Comparison of ENCODE assay signal across 8 cellular contexts in genomic region chr7:50632561-50633413, GRCh38.
DNase-seq lines count a peak whose midpoint lies in the region; ATAC-seq and TF ChIP-seq lines count a peak whose summit lies in the region.

No MANE protein-coding gene starts in this region.

- H3K27ac ChIP-seq in GM23248 (no peak overlapping the region), WERI-Rb-1 (no peak overlapping the region), lung (ENCODE audit: low read depth in 1 of 2, low read length in 1 of 2) (no peak overlapping the region)

- H3K27me3 ChIP-seq in GM23248 (replicated peaks; ENCODE audit: insufficient read depth), result no peaks in the 10 kb centered on the region
- H3K27me3 ChIP-seq in WERI-Rb-1 (ENCODE audit: insufficient read depth, low read depth, severe bottlenecking), result no peaks in the 10 kb centered on the region
- H3K27me3 ChIP-seq in lung (ENCODE audit: control insufficient read depth, insufficient read depth), result no peaks in the 10 kb centered on the region

- H4K20me1 ChIP-seq in GM23248 (ENCODE audit: insufficient read depth), result peaks cover 14% of the 10 kb centered on the region; the same call in 1 of the 2 replicates

- H3K4me3 ChIP-seq in GM23248, result no peak overlapping the region
- no peak overlapping the region for H3K4me3 ChIP-seq in WERI-Rb-1 (ENCODE audit: low read depth, low read length)
- H3K4me3 ChIP-seq in cardiac fibroblast (replicated peaks in 1 of 2; ENCODE audit: low read depth in 2 of 2, low read length in 2 of 2), result no peak overlapping the region
- no peak overlapping the region for H3K4me3 ChIP-seq in lung

- no peaks in the 10 kb centered on the region for H3K9me2 ChIP-seq in GM23248 (ENCODE audit: insufficient read depth)

- in situ Hi-C loops in GM23248 (cut with MboI), result no loop called here

- peaks cover 7% of the 10 kb centered on the region for H3F3A ChIP-seq in GM23248 (ENCODE audit: insufficient read depth)

- 56 to 65% methylated on average over 10 of the region's 10 CpGs for WGBS in GM23248 (ENCODE audit: low coverage in 1 of 2, low lambda C conversion rate in 2 of 2, missing lambda C conversion rate in 2 of 2), 2 experiments
- WGBS in lung, 2 donors, result 62 to 69% methylated on average over 10 of the region's 10 CpGs

- H2AFZ ChIP-seq in GM23248, result no peak overlapping the region

- no peak overlapping the region for H3K4me2 ChIP-seq in GM23248 (ENCODE audit: unreplicated experiment)

- H3K4me1 ChIP-seq in GM23248 (ENCODE audit: insufficient read depth), result no peaks in the 10 kb centered on the region
- H3K4me1 ChIP-seq in lung (ENCODE audit: control insufficient read depth in 2 of 2, insufficient read depth in 2 of 2, low read length in 2 of 2), result peaks cover 3 to 5% of the 10 kb centered on the region in 2 donors

- TF ChIP-seq CTCF in GM12872 (IDR thresholded peaks at IDR 0.05; ENCODE audit: insufficient read depth, low read depth, low read length) (peak; percentile 86), WERI-Rb-1 (IDR thresholded peaks at IDR 0.05; ENCODE audit: low read depth, low read length) (peak; percentile 84), cardiac fibroblast (IDR thresholded peaks at IDR 0.05; ENCODE audit: low read depth, low read length) (peak; percentile 77), lung (IDR thresholded peaks at IDR 0.05; ENCODE audit: control extremely low read depth, extremely low read depth) (peak; percentile 67)

- ATAC-seq in lung (ENCODE audit: insufficient read depth, low FRiP score), result peak; percentile 87

- H3K79me2 ChIP-seq in GM23248 (ENCODE audit: insufficient read depth), result peaks cover 63% of the 10 kb centered on the region

- no peaks in the 10 kb centered on the region for H3K36me3 ChIP-seq in GM23248 (ENCODE audit: low read depth)
- H3K36me3 ChIP-seq in WERI-Rb-1, result no peaks in the 10 kb centered on the region
- no peaks in the 10 kb centered on the region for H3K36me3 ChIP-seq in lung (ENCODE audit: control insufficient read depth in 2 of 2, insufficient read depth in 2 of 2, low read length in 2 of 2)

- H3K9ac ChIP-seq in GM23248, result no peak overlapping the region

- DNase-seq in GM23248 (peak; percentile 62), M059J (ENCODE audit: low read depth) (peak; percentile 59), WERI-Rb-1 (peak; percentile 67), cardiac fibroblast (ENCODE audit: low read depth in 2 of 2) (peak; percentile 60 to 72), lung (ENCODE audit: low spot score) (peak; percentile 42), NCI-H2029 (lab: John Stamatoyannopoulos, UW) (no peak)
- peak; percentile 21 to 39 for DNase-seq in stimulated activated CD8-positive, alpha-beta memory T cell treated with anti-CD3 and anti-CD28 coated beads, Interleukin-7, amount 100 ng/mL, for 4 hours (ENCODE audit: low read depth in 2 of 2)

- H3K9me3 ChIP-seq in GM23248 (ENCODE audit: low read depth), result no peaks in the 10 kb centered on the region
- H3K9me3 ChIP-seq in WERI-Rb-1 (ENCODE audit: severe bottlenecking), result no peaks in the 10 kb centered on the region
- H3K9me3 ChIP-seq in lung (ENCODE audit: control insufficient read depth in 2 of 2, insufficient read depth in 1 of 2, low read length in 1 of 2), result no peaks in the 10 kb centered on the region
